ENCODE assay signal across 9 cellular contexts in the genomic region with DNA sequence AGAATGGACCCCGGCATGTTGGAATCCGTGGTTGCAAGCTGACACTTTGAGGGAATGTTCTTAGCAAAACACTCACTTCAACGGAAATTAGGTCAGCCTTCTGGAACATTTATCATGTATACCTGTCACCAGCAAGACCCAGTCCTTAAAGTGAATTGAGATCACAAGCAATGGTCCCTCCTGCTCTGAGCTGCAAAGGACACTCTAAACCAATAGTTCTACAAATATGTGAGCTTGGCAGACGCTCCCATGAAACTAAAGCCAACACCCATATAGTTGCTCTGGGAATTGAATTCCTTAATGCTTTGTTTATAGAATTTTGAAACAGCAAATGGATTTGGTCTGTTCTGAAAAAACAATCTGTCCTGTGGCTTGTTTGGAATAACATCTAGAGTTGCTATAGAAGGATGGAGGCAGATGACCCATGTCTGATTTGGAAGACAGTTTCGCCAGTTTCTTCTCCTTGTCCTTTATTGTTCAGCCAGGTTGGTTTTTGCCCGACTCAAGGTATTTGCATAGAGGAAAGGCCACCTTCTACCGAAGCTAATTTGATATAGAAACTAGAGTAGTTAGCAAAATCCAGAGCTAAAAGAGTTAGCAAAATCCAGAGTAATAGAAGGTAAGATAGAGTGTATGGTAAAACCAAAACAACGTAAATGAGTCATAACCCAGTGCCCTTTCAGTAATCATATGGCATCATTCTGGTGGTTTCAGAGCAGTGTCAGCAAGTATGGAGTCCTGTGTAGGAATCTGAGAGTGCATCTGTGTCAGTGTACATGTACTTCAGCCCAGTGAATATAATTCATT.
DNase-seq lines count a peak whose midpoint lies in the region; FAIRE-seq and TF ChIP-seq lines count a peak whose summit lies in the region.
"Had no signal": no experiment of that assay in that cellular context is flagged by ENCODE, and none has a peak within 500 bp of the region (broad histone marks: within the 10 kb centered on the region; RNA-seq: fewer than 3 reads in every experiment).

No MANE protein-coding gene starts in this region.

- peak; percentile 95 for FAIRE-seq in H54 (lab: Jason Lieb, UNC)
- FAIRE-seq: A549 had no signal

- TF ChIP-seq POLR2A in H54 (IDR thresholded peaks at IDR 0.05; ENCODE audit: low read depth, low read length) (no peak), sigmoid colon (IDR thresholded peaks at IDR 0.05) (no peak)

- no peaks in the 10 kb centered on the region for H3K9me3 ChIP-seq in esophagus (ENCODE audit: control insufficient read depth in 2 of 2, insufficient read depth in 1 of 2, low read depth in 1 of 2, low read length in 1 of 2)
- H3K9me3 ChIP-seq in sigmoid colon: no peaks in the 10 kb centered on the region
- H3K9me3 ChIP-seq: A549 had no signal

- no peaks in the 10 kb centered on the region for H3K27me3 ChIP-seq in esophagus (ENCODE audit: control insufficient read depth in 1 of 2, insufficient read depth in 2 of 2, low read length in 2 of 2)
- H3K27me3 ChIP-seq in sigmoid colon: no peaks in the 10 kb centered on the region

- H3K27ac ChIP-seq in esophagus (ENCODE audit: low read depth in 2 of 2, low read length in 1 of 2) (peak overlapping the region; percentile 29 to 76), sigmoid colon (peak overlapping the region; percentile 31 to 85 (median 74))
- H3K27ac ChIP-seq: A549 had no signal

- no peak for TF ChIP-seq CTCF in sigmoid colon (IDR thresholded peaks at IDR 0.05)

- intact Hi-C loops in sigmoid colon (cut with DNase I): no loop called here

- no peaks in the 10 kb centered on the region for H3K36me3 ChIP-seq in esophagus (ENCODE audit: control insufficient read depth in 2 of 2, insufficient read depth in 2 of 2, low read length in 1 of 2)
- no peaks in the 10 kb centered on the region for H3K36me3 ChIP-seq in sigmoid colon

- no peak overlapping the region for H3K4me3 ChIP-seq in esophagus (ENCODE audit: low read depth in 1 of 2, low read length in 2 of 2)
- H3K4me3 ChIP-seq in sigmoid colon: peak overlapping the region in 1 of 4 donors; percentile 13
- H3K4me3 ChIP-seq: A549 had no signal

- H3K4me1 ChIP-seq in esophagus (ENCODE audit: control insufficient read depth in 2 of 2, insufficient read depth in 2 of 2, low read length in 1 of 2): no peaks in the 10 kb centered on the region
- peaks cover 0 to 29% (median 20%) of the 10 kb centered on the region in 4 donors for H3K4me1 ChIP-seq in sigmoid colon

- TF ChIP-seq EP300 in sigmoid colon (IDR thresholded peaks at IDR 0.05): no peak

- DNase-seq in NCI-H2029 treated with DMSO at 0.1 percent for 48 hours (lab: John Stamatoyannopoulos, UW) (peak; percentile 38), NCI-H2029 (lab: John Stamatoyannopoulos, UW) (no peak), H54 (ENCODE audit: insufficient read length, low spot score) (peak; percentile 19), NCI-H226 (peak; percentile 48), sigmoid colon (peak; percentile 88), hippocampal formation (lab: John Stamatoyannopoulos, UW) (no peak)
- DNase-seq in effector CD4-positive, alpha-beta T cell: no peak

- WGBS in esophagus, 2 donors: 30 to 44% methylated on average over 8 of the region's 8 CpGs
- 53 to 77% methylated on average over 8 of the region's 8 CpGs for WGBS in sigmoid colon, 2 donors

Comparison
In these comparisons a context has a peak if more than half of its experiments do, and no peak if none do; other contexts are left out.
1. DNase-seq: peak in NCI-H2029 treated with DMSO at 0.1 percent for 48 hours (single experiment), H54 (single experiment), NCI-H226 (single experiment) and sigmoid colon (single experiment); none in NCI-H2029 (single experiment), hippocampal formation (0 of 2) and effector CD4-positive, alpha-beta T cell (single experiment).